ENCODE assay signal across 22 cellular contexts in genomic region chr12:104499668-104500328, GRCh38. TPM values are rescaled to one million over a fixed set of nuclear protein-coding genes. Genes with fewer than 3 reads are reported as not detected.
DNase-seq lines count a peak whose midpoint lies in the region; ATAC-seq and TF ChIP-seq lines count a peak whose summit lies in the region.
"Had no signal": no experiment of that assay in that cellular context is flagged by ENCODE, and none has a peak within 500 bp of the region (broad histone marks: within the 10 kb centered on the region; RNA-seq: fewer than 3 reads in every experiment).

No MANE protein-coding gene starts in this region.

- H3K4me3 Mint-ChIP-seq in T-cell, result peak overlapping the region in 1 of 3 donors; percentile 54
- no peak overlapping the region for H3K4me3 Mint-ChIP-seq in chondrocyte (ENCODE audit: unreplicated experiment)
- H3K4me3 Mint-ChIP-seq: activated CD8-positive, alpha-beta memory T cell treated with anti-CD3 and anti-CD28 coated beads, Interleukin-2, amount 10 ng/mL, durations not matched to agents 7 days and 5 days; memory B cell had no signal

- POLR2A ChIA-PET in T-cell (lab: Charles Lee), result interaction anchor here (0.5 to 0.6 kb wide), 4 partner anchors 39 to 70 kb away, joined by 3 to 11 read pairs (median 3); no protein-coding TSS in a partner anchor

- no peaks in the 10 kb centered on the region for H3K9me2 ChIP-seq in hepatocyte (replicated peaks; ENCODE audit: insufficient read depth)

- no peak overlapping the region for H2BK12ac ChIP-seq in trophoblast cell (ENCODE audit: low read length)

- no peak overlapping the region for H3K14ac ChIP-seq in trophoblast cell (ENCODE audit: low read length)

- no peak overlapping the region for H4K8ac ChIP-seq in trophoblast cell (ENCODE audit: low read depth, low read length)

- no peak overlapping the region for H3K4me3 ChIP-seq in DND-41 (ENCODE audit: low read depth in 1 of 2, low read length in 2 of 2)
- H3K4me3 ChIP-seq in hepatocyte, result no peak overlapping the region
- no peak overlapping the region for H3K4me3 ChIP-seq in trophoblast cell (ENCODE audit: low read depth, low read length)
- H3K4me3 ChIP-seq in gastroesophageal sphincter, result no peak overlapping the region
- H3K4me3 ChIP-seq: esophagus muscularis mucosa, tibial nerve had no signal

- no peak for TF ChIP-seq POLR2A in gastroesophageal sphincter (IDR thresholded peaks at IDR 0.05)

- H3K27me3 ChIP-seq in DND-41 (ENCODE audit: insufficient read depth, low read length, poor library complexity) (no peaks in the 10 kb centered on the region), hepatocyte (no peaks in the 10 kb centered on the region), trophoblast cell (ENCODE audit: insufficient read depth, low read length) (no peaks in the 10 kb centered on the region), gastroesophageal sphincter (no peaks in the 10 kb centered on the region)
- H3K27me3 ChIP-seq: esophagus muscularis mucosa, tibial nerve had no signal

- no peak overlapping the region for H3K18ac ChIP-seq in trophoblast cell (ENCODE audit: low read length)

- H3K4ac ChIP-seq in trophoblast cell (ENCODE audit: low read depth, low read length), result no peak overlapping the region

- H3K27ac ChIP-seq in DND-41 (ENCODE audit: low read length), result peak overlapping the region; percentile 86
- H3K27ac ChIP-seq in hepatocyte, result no peak overlapping the region
- no peak overlapping the region for H3K27ac ChIP-seq in trophoblast cell (ENCODE audit: low read depth, low read length)
- no peak overlapping the region for H3K27ac ChIP-seq in gastroesophageal sphincter
- H3K27ac ChIP-seq: esophagus muscularis mucosa, RWPE1 had no signal

- no peak overlapping the region for H2BK120ac ChIP-seq in trophoblast cell (ENCODE audit: insufficient read depth, low read length, poor library complexity)

- H3K36me3 Mint-ChIP-seq in T-cell (peaks cover 12% of the 10 kb centered on the region), chondrocyte (ENCODE audit: low read depth) (no peaks in the 10 kb centered on the region)

- no peak overlapping the region for H4K12ac ChIP-seq in trophoblast cell (ENCODE audit: low read depth, low read length)

- TF ChIP-seq CTCF in DND-41 (IDR thresholded peaks at IDR 0.05; ENCODE audit: borderline replicate concordance, extremely low read depth, low read length, poor library complexity, severe bottlenecking) (no peak), hepatocyte (IDR thresholded peaks at IDR 0.05; ENCODE audit: poor library complexity) (no peak), chondrocyte (IDR thresholded peaks at IDR 0.05) (no peak), gastroesophageal sphincter (IDR thresholded peaks at IDR 0.05) (no peak)

- H2AK5ac ChIP-seq in trophoblast cell (ENCODE audit: low read length), result no peak overlapping the region

- peaks cover 70% of the 10 kb centered on the region for H3K36me3 ChIP-seq in DND-41 (ENCODE audit: insufficient read depth, low read length)
- H3K36me3 ChIP-seq in hepatocyte (replicated peaks; ENCODE audit: insufficient read depth, low read depth), result no peaks in the 10 kb centered on the region
- H3K36me3 ChIP-seq in trophoblast cell (ENCODE audit: control insufficient read depth in 1 of 2, insufficient read depth in 2 of 2, low read length in 2 of 2), result peaks cover 0 to 2% of the 10 kb centered on the region in 2 experiments
- no peaks in the 10 kb centered on the region for H3K36me3 ChIP-seq in gastroesophageal sphincter
- H3K36me3 ChIP-seq: esophagus muscularis mucosa, tibial nerve had no signal

- H3K4me1 ChIP-seq in DND-41 (ENCODE audit: insufficient read depth, low read length) (peaks cover 66% of the 10 kb centered on the region), hepatocyte (ENCODE audit: insufficient read depth) (peaks cover 6% of the 10 kb centered on the region), trophoblast cell (ENCODE audit: control insufficient read depth in 1 of 2, insufficient read depth in 2 of 2, low read length in 2 of 2) (peaks cover 11 to 13% of the 10 kb centered on the region in 2 experiments), gastroesophageal sphincter (peaks cover 0 to 14% (median 0%) of the 10 kb centered on the region in 3 donors)

- H4K20me1 ChIP-seq in DND-41 (ENCODE audit: insufficient read depth, low read length), result peaks cover 76% of the 10 kb centered on the region
- no peaks in the 10 kb centered on the region for H4K20me1 ChIP-seq in hepatocyte (ENCODE audit: insufficient read depth, poor library complexity, severe bottlenecking)

- DNase-seq in DND-41 (no peak), T-cell (no peak), hepatocyte (ENCODE audit: low spot score) (no peak), renal cortical epithelial cell (ENCODE audit: low read depth) (peak; percentile 23), chondrocyte (ENCODE audit: low spot score) (no peak), trophoblast cell (no peak), GM19240 (ENCODE audit: insufficient read length, low spot score) (no peak)
- DNase-seq: activated CD4-positive, CD25-positive, alpha-beta regulatory T cell treated with anti-CD3 and anti-CD28 coated beads, Interleukin-2, amount 50 U/mL, for 72 hours; activated CD8-positive, alpha-beta memory T cell treated with anti-CD3 and anti-CD28 coated beads, Interleukin-2, amount 10 ng/mL, durations not matched to agents 7 days and 5 days; activated effector memory CD4-positive, alpha-beta T cell treated with anti-CD3 and anti-CD28 coated beads, Interleukin-2, amount 50 U/mL, for 16 hours; DMS79; effector CD8-positive, alpha-beta T cell; kidney glomerular epithelial cell; NCI-H1417; NCI-H510A; posterior cingulate gyrus; stimulated activated naive CD4-positive, alpha-beta T cell treated with Interleukin-2 at 50 U/mL for 16 hours had no signal

- H3K23ac ChIP-seq in trophoblast cell (ENCODE audit: low read length), result no peak overlapping the region

- CTCF ChIA-PET in T-cell (lab: Charles Lee), result interaction anchor here (0.6 to 1.3 kb wide), 5 partner anchors 10 to 219 kb away, joined by 3 to 6 read pairs (median 3); partner anchors contain the start of gene CHST11 (in 1 of the 2)

- no peak overlapping the region for H3K4me2 ChIP-seq in DND-41 (ENCODE audit: insufficient read depth, low read length)
- H3K4me2 ChIP-seq in hepatocyte, result peak overlapping the region; percentile 25
- no peak overlapping the region for H3K4me2 ChIP-seq in trophoblast cell (ENCODE audit: low read length)

- no peak overlapping the region for H2BK5ac ChIP-seq in trophoblast cell (ENCODE audit: low read depth, low read length, poor library complexity)

- no peak for ATAC-seq in DND-41 (ENCODE audit: insufficient read depth, low read depth)
- ATAC-seq in T-cell (replicated peaks in 1 of 4), result no peak
- ATAC-seq in gastroesophageal sphincter, result no peak
- ATAC-seq: activated CD8-positive, alpha-beta memory T cell treated with anti-CD3 and anti-CD28 coated beads, Interleukin-2, amount 10 ng/mL, durations not matched to agents 7 days and 5 days had no signal

- H3K79me2 ChIP-seq in DND-41 (ENCODE audit: insufficient read depth, low read length) (peaks cover 97% of the 10 kb centered on the region), hepatocyte (no peaks in the 10 kb centered on the region), trophoblast cell (ENCODE audit: control insufficient read depth, insufficient read depth, low read length, poor library complexity) (no peaks in the 10 kb centered on the region)

- no peaks in the 10 kb centered on the region for H3K79me1 ChIP-seq in trophoblast cell (ENCODE audit: low read length)

- WGBS in hepatocyte (ENCODE audit: low lambda C conversion rate, missing lambda C conversion rate), result 60% methylated on average over 4 of the region's 4 CpGs
- no CpG with 5 or more reads among the region's 4 CpGs for WGBS in trophoblast cell (ENCODE audit: extremely low coverage, insufficient coverage, insufficient read length)
- WGBS in gastroesophageal sphincter (ENCODE audit: low coverage in 1 of 2), 2 donors, result 64 to 76% methylated on average over 3 to 4 of the region's 4 CpGs

- H3K9me3 Mint-ChIP-seq in T-cell (no peaks in the 10 kb centered on the region), chondrocyte (ENCODE audit: low read depth) (no peaks in the 10 kb centered on the region)
- H3K9me3 Mint-ChIP-seq: memory B cell had no signal

- no peak for TF ChIP-seq EP300 in gastroesophageal sphincter (IDR thresholded peaks at IDR 0.05)

- H3K27me3 Mint-ChIP-seq in T-cell (no peaks in the 10 kb centered on the region), chondrocyte (ENCODE audit: low read depth) (no peaks in the 10 kb centered on the region)
- H3K27me3 Mint-ChIP-seq: activated CD8-positive, alpha-beta memory T cell treated with anti-CD3 and anti-CD28 coated beads, Interleukin-2, amount 10 ng/mL, durations not matched to agents 7 days and 5 days; memory B cell had no signal

- H3K9me3 ChIP-seq in DND-41 (ENCODE audit: insufficient read depth, low read length, severe bottlenecking) (no peaks in the 10 kb centered on the region), hepatocyte (ENCODE audit: low read depth) (no peaks in the 10 kb centered on the region), trophoblast cell (ENCODE audit: insufficient read depth, low read depth, low read length) (no peaks in the 10 kb centered on the region), gastroesophageal sphincter (no peaks in the 10 kb centered on the region)
- H3K9me3 ChIP-seq: esophagus muscularis mucosa, tibial nerve had no signal

- no peak overlapping the region for H3K9ac ChIP-seq in DND-41 (ENCODE audit: low read depth, low read length)
- no peak overlapping the region for H3K9ac ChIP-seq in trophoblast cell (ENCODE audit: low read length)

- H3K27ac Mint-ChIP-seq in T-cell, result peak overlapping the region; percentile 45 to 79
- no peak overlapping the region for H3K27ac Mint-ChIP-seq in chondrocyte (ENCODE audit: unreplicated experiment)

- H2AFZ ChIP-seq in DND-41 (ENCODE audit: low read depth, low read length) (no peak overlapping the region), hepatocyte (no peak overlapping the region), trophoblast cell (ENCODE audit: insufficient read depth, low read length, poor library complexity) (no peak overlapping the region)

- H3K4me1 Mint-ChIP-seq in T-cell, result peaks cover 80 to 95% (median 95%) of the 10 kb centered on the region in 3 donors
- peaks cover 22% of the 10 kb centered on the region for H3K4me1 Mint-ChIP-seq in chondrocyte (ENCODE audit: low read depth)

- no peak overlapping the region for H4K91ac ChIP-seq in trophoblast cell (ENCODE audit: low read depth, low read length)

RNA-seq across cellular contexts. Expression of gene CHST11, which starts 43.0 kb away (rescaled TPM):
- total RNA-seq in T-cell, result 10 to 100 TPM; 49.8 to 78.3 (median 63.7) TPM
- 4.6 and 5.2 TPM in 2 replicates for total RNA-seq in hepatocyte
- polyA plus RNA-seq in hepatocyte, result 8.6 and 8.9 TPM in 2 replicates
- 14.9 and 20.6 TPM in 2 replicates for total RNA-seq in renal cortical epithelial cell
- total RNA-seq in chondrocyte, result 5.3 to 9.1 TPM (median 6.2 TPM) in 3 replicates
- 22.6 and 22.9 TPM in 2 replicates for polyA plus RNA-seq in trophoblast cell (2013)
- 10 to 100 TPM in 2 of 4 donors, 1 to 10 TPM in 2; 4.3 to 15.6 (median 11.0) TPM for total RNA-seq in gastroesophageal sphincter
